In genomic region chr1:172874950-172875349, GRCh38 we compare ENCODE assay signal across 16 cellular contexts.
A peak's percentile ranks its signal among the peaks of the same experiment; 100 is the strongest.
DNase-seq lines count a peak whose midpoint lies in the region; ATAC-seq and TF ChIP-seq lines count a peak whose summit lies in the region.
"Had no signal": no experiment of that assay in that cellular context is flagged by ENCODE, and none has a peak within 500 bp of the region (broad histone marks: within the 10 kb centered on the region; RNA-seq: fewer than 3 reads in every experiment).

No MANE protein-coding gene starts in this region.

- no peaks in the 10 kb centered on the region for H3K27me3 ChIP-seq in H7 (ENCODE audit: control insufficient read depth, insufficient read depth, low read length)
- H3K27me3 ChIP-seq: colonic mucosa, pancreas, uterus had no signal

- peak; percentile 14 for DNase-seq in activated naive CD4-positive, alpha-beta T cell treated with Interleukin-2 at 50 U/mL for 16 hours
- DNase-seq in activated naive CD4-positive, alpha-beta T cell treated with anti-CD3 and anti-CD28 coated beads, Interleukin-2, amount 10 ng/mL, durations not matched to agents 7 days and 5 days, result no peak
- no peak for DNase-seq in stimulated activated naive CD8-positive, alpha-beta T cell treated with anti-CD3 and anti-CD28 coated beads, Interleukin-15, Interleukin-2, amounts not matched to agents 100 U/mL and 50 U/mL, for 24 hours
- no peak for DNase-seq in foreskin fibroblast
- DNase-seq in dedifferentiated amniotic fluid mesenchymal stem cell (ENCODE audit: extremely low spot score), result no peak
- no peak for DNase-seq in H7
- DNase-seq: adrenal gland; colonic mucosa; DND-41; NCI-H345; pancreas; PC-9; stimulated activated CD4-positive, alpha-beta T cell treated with anti-CD3 and anti-CD28 coated beads, Interleukin-12 subunit alpha, Interleukin-12 subunit beta, amount 100 ng/mL, for 4 hours; uterus had no signal

- peaks cover 30% of the 10 kb centered on the region for H3K4me1 Mint-ChIP-seq in activated naive CD4-positive, alpha-beta T cell treated with anti-CD3 and anti-CD28 coated beads, Interleukin-2, amount 10 ng/mL, durations not matched to agents 7 days and 5 days
- peaks cover 32% of the 10 kb centered on the region for H3K4me1 Mint-ChIP-seq in activated naive CD8-positive, alpha-beta T cell (ENCODE audit: low read depth)

- H3K27ac Mint-ChIP-seq in activated naive CD4-positive, alpha-beta T cell treated with anti-CD3 and anti-CD28 coated beads, Interleukin-2, amount 10 ng/mL, durations not matched to agents 7 days and 5 days, result no peak overlapping the region
- H3K27ac Mint-ChIP-seq in activated naive CD8-positive, alpha-beta T cell, result peak overlapping the region; percentile 16

- peaks cover 16% of the 10 kb centered on the region for H3K27me3 Mint-ChIP-seq in activated naive CD4-positive, alpha-beta T cell treated with anti-CD3 and anti-CD28 coated beads, Interleukin-2, amount 10 ng/mL, durations not matched to agents 7 days and 5 days
- H3K27me3 Mint-ChIP-seq in activated naive CD8-positive, alpha-beta T cell, result no peaks in the 10 kb centered on the region

- no peaks in the 10 kb centered on the region for H3K36me3 ChIP-seq in H7 (replicated peaks; ENCODE audit: control insufficient read depth, insufficient read depth, low read length)
- H3K36me3 ChIP-seq: adrenal gland, colonic mucosa, pancreas, uterus had no signal

- no peak overlapping the region for H3K4me3 Mint-ChIP-seq in activated naive CD4-positive, alpha-beta T cell treated with anti-CD3 and anti-CD28 coated beads, Interleukin-2, amount 10 ng/mL, durations not matched to agents 7 days and 5 days
- no peak overlapping the region for H3K4me3 Mint-ChIP-seq in activated naive CD8-positive, alpha-beta T cell

- H3K4me3 ChIP-seq in foreskin fibroblast (ENCODE audit: low read depth in 1 of 2, low read length in 2 of 2) (no peak overlapping the region), H7 (ENCODE audit: insufficient read depth, low read depth, low read length) (no peak overlapping the region)
- H3K4me3 ChIP-seq: adrenal gland, colonic mucosa, pancreas, PC-9, uterus had no signal

- CTCF ChIA-PET in activated naive CD4-positive, alpha-beta T cell treated with anti-CD3 and anti-CD28 coated beads, Interleukin-2, amount 10 ng/mL, durations not matched to agents 7 days and 5 days (lab: Charles Lee), result no interaction called here

- ATAC-seq in HG02610 (IDR thresholded peaks at IDR 0.05; ENCODE audit: unreplicated experiment), result peak; percentile 80
- ATAC-seq in stimulated activated naive CD8-positive, alpha-beta T cell treated with anti-CD3 and anti-CD28 coated beads, Interleukin-15, Interleukin-2, amounts not matched to agents 100 U/mL and 50 U/mL, for 24 hours, result peak; percentile 92
- ATAC-seq: pancreas had no signal

- no peak for TF ChIP-seq CTCF in foreskin fibroblast (IDR thresholded peaks at IDR 0.05; ENCODE audit: low read depth, low read length)

- no peaks in the 10 kb centered on the region for H3K36me3 Mint-ChIP-seq in activated naive CD4-positive, alpha-beta T cell treated with anti-CD3 and anti-CD28 coated beads, Interleukin-2, amount 10 ng/mL, durations not matched to agents 7 days and 5 days
- H3K36me3 Mint-ChIP-seq in activated naive CD8-positive, alpha-beta T cell, result no peaks in the 10 kb centered on the region

- H3K9me3 Mint-ChIP-seq in activated naive CD4-positive, alpha-beta T cell treated with anti-CD3 and anti-CD28 coated beads, Interleukin-2, amount 10 ng/mL, durations not matched to agents 7 days and 5 days, result peaks cover 3% of the 10 kb centered on the region
- no peaks in the 10 kb centered on the region for H3K9me3 Mint-ChIP-seq in activated naive CD8-positive, alpha-beta T cell (ENCODE audit: low read depth)
